1 cellular context compared by ENCODE assay signal in the genomic region with DNA sequence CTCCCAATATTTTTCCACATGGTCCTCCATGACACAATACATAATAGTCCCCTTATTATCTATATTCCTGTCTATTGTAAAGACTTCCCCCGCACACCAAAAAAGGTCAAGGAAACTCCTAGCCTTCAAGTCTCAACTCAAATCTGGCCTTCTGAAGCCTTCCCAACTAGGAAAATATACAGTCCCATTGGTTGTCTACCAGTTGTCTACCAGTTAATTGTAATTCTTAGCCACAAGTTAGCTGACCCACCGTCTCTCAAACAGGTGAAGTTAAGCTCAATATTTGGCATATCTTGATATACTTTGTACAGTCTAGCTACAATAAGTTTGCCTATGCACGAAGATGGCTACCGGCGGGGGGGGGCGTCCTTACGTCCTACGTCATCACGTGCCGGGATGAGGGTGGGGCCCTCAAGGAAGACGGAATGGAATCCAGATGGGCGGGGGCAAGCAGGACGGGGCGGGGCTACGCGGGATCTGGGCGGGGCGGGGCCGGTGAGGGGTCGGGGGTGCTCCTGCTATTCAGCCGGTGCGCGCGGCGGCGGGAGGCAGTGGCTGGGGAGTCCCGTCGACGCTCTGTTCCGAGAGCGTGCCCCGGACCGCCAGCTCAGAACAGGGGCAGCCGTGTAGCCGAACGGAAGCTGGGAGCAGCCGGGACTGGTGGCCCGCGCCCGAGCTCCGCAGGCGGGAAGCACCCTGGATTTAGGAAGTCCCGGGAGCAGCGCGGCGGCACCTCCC.
A peak's percentile ranks its signal among the peaks of the same experiment; 100 is the strongest.
TF ChIP-seq lines count a peak whose summit lies in the region.

AHR (plus strand) TSS at position 551 of the 738 bp plus-strand sequence. CDS start 613 bp downstream, outside the sequence.

TF ChIP-seq in HepG2, 621 proteins besides CTCF, POLR2A, EP300 and RAD21 (continued from another document and continues in another):
- TF ChIP-seq XRCC5 (optimal IDR thresholded peaks at IDR 0.05; ENCODE audit: low read length) (no peak), RELA (CRISPR knock-in tag; IDR thresholded peaks at IDR 0.05) (no peak), ZNF24 (IDR thresholded peaks at IDR 0.05) (no peak), SNAI1 (CRISPR knock-in tag; IDR thresholded peaks at IDR 0.05; ENCODE audit: borderline replicate concordance) (no peak), ZNF329 (CRISPR knock-in tag; IDR thresholded peaks at IDR 0.05; ENCODE audit: low read depth) (peak; percentile 77; the same call in 1 of the 2 replicates), STAT5B (CRISPR knock-in tag; IDR thresholded peaks at IDR 0.05) (no peak), ARID2 (CRISPR knock-in tag; IDR thresholded peaks at IDR 0.05; ENCODE audit: borderline replicate concordance) (no peak), RXRA (CRISPR knock-in tag; IDR thresholded peaks at IDR 0.05) (no peak), JDP2 (CRISPR knock-in tag; IDR thresholded peaks at IDR 0.05; ENCODE audit: borderline replicate concordance) (no peak), NR2C2 (CRISPR knock-in tag; IDR thresholded peaks at IDR 0.05; ENCODE audit: borderline replicate concordance) (no peak), KMT2B (CRISPR knock-in tag; IDR thresholded peaks at IDR 0.05) (peak; percentile 52; the same call in 1 of the 2 replicates), ZBTB1 (CRISPR knock-in tag; IDR thresholded peaks at IDR 0.05; ENCODE audit: borderline replicate concordance) (no peak), HDAC2 (CRISPR knock-in tag; IDR thresholded peaks at IDR 0.05) (no peak), CBX5 (CRISPR knock-in tag; IDR thresholded peaks at IDR 0.05; ENCODE audit: borderline replicate concordance) (peak; percentile 63; the same call in 1 of the 2 replicates), JUNB (CRISPR knock-in tag; IDR thresholded peaks at IDR 0.05; ENCODE audit: borderline replicate concordance) (0 out of 2 replicates have a peak, but pooled peaks have one; percentile 5), SMYD3 (CRISPR knock-in tag; IDR thresholded peaks at IDR 0.05) (no peak), EEA1 (CRISPR knock-in tag; IDR thresholded peaks at IDR 0.05; ENCODE audit: borderline replicate concordance) (no peak), ZKSCAN8 (CRISPR knock-in tag; IDR thresholded peaks at IDR 0.05; ENCODE audit: borderline replicate concordance) (no peak), ZNF614 (CRISPR knock-in tag; IDR thresholded peaks at IDR 0.05; ENCODE audit: borderline replicate concordance) (0 out of 2 replicates have a peak, but pooled peaks have one; percentile 16), SMAD9 (CRISPR knock-in tag; IDR thresholded peaks at IDR 0.05) (no peak), KLF16 (CRISPR knock-in tag; IDR thresholded peaks at IDR 0.05) (peak in 1 of 2 experiments; percentile 77; a peak in 1 of 4 replicates), TBX3 (IDR thresholded peaks at IDR 0.05; ENCODE audit: borderline replicate concordance) (no peak), ZNF724P (CRISPR knock-in tag; IDR thresholded peaks at IDR 0.05; ENCODE audit: borderline replicate concordance) (0 out of 2 replicates have a peak, but pooled peaks have one; percentile 65), POLR2AphosphoS5 (IDR thresholded peaks at IDR 0.05; ENCODE audit: low read depth, low read length) (peak; percentile 92), NKX3-1 (CRISPR knock-in tag; IDR thresholded peaks at IDR 0.05) (peak; percentile 71; the same call in 1 of the 2 replicates), TOE1 (CRISPR knock-in tag; IDR thresholded peaks at IDR 0.05) (0 out of 2 replicates have a peak, but pooled peaks have one; percentile 41), AHR (CRISPR knock-in tag; IDR thresholded peaks at IDR 0.05) (no peak), FOXO4 (CRISPR knock-in tag; conservative IDR thresholded peaks at IDR 0.05) (no peak), NR1H2 (CRISPR knock-in tag; IDR thresholded peaks at IDR 0.05; ENCODE audit: borderline replicate concordance, low read depth) (no peak), RCOR2 (CRISPR knock-in tag; IDR thresholded peaks at IDR 0.05) (no peak), NFKBIZ (CRISPR knock-in tag; IDR thresholded peaks at IDR 0.05) (no peak), PTBP1 (IDR thresholded peaks at IDR 0.05; ENCODE audit: low read depth, low read length, poor library complexity, severe bottlenecking) (no peak), ZFP62 (CRISPR knock-in tag; IDR thresholded peaks at IDR 0.05) (no peak), ATRX (CRISPR knock-in tag; IDR thresholded peaks at IDR 0.05; ENCODE audit: borderline replicate concordance) (no peak), CEBPB (IDR thresholded peaks at IDR 0.05; ENCODE audit: borderline replicate concordance, low read depth, low read length) (no peak), ATF3 (CRISPR knock-in tag; IDR thresholded peaks at IDR 0.05) (no peak), FOXK2 (IDR thresholded peaks at IDR 0.05) (no peak), TARDBP (CRISPR knock-in tag; IDR thresholded peaks at IDR 0.05) (no peak), STAT6 (CRISPR knock-in tag; IDR thresholded peaks at IDR 0.05; ENCODE audit: borderline replicate concordance) (no peak), PAX8 (CRISPR knock-in tag; IDR thresholded peaks at IDR 0.05; ENCODE audit: borderline replicate concordance) (no peak), ZNF3 (CRISPR knock-in tag; IDR thresholded peaks at IDR 0.05) (no peak), FIP1L1 (IDR thresholded peaks at IDR 0.05; ENCODE audit: borderline replicate concordance, insufficient read depth, low read depth, low read length) (no peak), DNMT3B (CRISPR knock-in tag; conservative IDR thresholded peaks at IDR 0.05) (no peak), ZNF713 (CRISPR knock-in tag; IDR thresholded peaks at IDR 0.05) (no peak)
- TF ChIP-seq, protein P1, sequence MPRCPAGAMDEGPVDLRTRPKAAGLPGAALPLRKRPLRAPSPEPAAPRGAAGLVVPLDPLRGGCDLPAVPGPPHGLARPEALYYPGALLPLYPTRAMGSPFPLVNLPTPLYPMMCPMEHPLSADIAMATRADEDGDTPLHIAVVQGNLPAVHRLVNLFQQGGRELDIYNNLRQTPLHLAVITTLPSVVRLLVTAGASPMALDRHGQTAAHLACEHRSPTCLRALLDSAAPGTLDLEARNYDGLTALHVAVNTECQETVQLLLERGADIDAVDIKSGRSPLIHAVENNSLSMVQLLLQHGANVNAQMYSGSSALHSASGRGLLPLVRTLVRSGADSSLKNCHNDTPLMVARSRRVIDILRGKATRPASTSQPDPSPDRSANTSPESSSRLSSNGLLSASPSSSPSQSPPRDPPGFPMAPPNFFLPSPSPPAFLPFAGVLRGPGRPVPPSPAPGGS (CRISPR knock-in tag; IDR thresholded peaks at IDR 0.05): no peak
- TF ChIP-seq, protein P2, sequence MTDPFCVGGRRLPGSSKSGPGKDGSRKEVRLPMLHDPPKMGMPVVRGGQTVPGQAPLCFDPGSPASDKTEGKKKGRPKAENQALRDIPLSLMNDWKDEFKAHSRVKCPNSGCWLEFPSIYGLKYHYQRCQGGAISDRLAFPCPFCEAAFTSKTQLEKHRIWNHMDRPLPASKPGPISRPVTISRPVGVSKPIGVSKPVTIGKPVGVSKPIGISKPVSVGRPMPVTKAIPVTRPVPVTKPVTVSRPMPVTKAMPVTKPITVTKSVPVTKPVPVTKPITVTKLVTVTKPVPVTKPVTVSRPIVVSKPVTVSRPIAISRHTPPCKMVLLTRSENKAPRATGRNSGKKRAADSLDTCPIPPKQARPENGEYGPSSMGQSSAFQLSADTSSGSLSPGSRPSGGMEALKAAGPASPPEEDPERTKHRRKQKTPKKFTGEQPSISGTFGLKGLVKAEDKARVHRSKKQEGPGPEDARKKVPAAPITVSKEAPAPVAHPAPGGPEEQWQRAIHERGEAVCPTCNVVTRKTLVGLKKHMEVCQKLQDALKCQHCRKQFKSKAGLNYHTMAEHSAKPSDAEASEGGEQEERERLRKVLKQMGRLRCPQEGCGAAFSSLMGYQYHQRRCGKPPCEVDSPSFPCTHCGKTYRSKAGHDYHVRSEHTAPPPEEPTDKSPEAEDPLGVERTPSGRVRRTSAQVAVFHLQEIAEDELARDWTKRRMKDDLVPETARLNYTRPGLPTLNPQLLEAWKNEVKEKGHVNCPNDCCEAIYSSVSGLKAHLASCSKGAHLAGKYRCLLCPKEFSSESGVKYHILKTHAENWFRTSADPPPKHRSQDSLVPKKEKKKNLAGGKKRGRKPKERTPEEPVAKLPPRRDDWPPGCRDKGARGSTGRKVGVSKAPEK (CRISPR knock-in tag; IDR thresholded peaks at IDR 0.05; ENCODE audit: borderline replicate concordance): no peak
- TF ChIP-seq, protein P3, sequence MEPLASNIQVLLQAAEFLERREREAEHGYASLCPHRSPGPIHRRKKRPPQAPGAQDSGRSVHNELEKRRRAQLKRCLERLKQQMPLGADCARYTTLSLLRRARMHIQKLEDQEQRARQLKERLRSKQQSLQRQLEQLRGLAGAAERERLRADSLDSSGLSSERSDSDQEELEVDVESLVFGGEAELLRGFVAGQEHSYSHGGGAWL (CRISPR knock-in tag; IDR thresholded peaks at IDR 0.05): peak; percentile 52; the same call in 1 of the 2 replicates
- TF ChIP-seq, protein P4, sequence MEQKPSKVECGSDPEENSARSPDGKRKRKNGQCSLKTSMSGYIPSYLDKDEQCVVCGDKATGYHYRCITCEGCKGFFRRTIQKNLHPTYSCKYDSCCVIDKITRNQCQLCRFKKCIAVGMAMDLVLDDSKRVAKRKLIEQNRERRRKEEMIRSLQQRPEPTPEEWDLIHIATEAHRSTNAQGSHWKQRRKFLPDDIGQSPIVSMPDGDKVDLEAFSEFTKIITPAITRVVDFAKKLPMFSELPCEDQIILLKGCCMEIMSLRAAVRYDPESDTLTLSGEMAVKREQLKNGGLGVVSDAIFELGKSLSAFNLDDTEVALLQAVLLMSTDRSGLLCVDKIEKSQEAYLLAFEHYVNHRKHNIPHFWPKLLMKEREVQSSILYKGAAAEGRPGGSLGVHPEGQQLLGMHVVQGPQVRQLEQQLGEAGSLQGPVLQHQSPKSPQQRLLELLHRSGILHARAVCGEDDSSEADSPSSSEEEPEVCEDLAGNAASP (CRISPR knock-in tag; IDR thresholded peaks at IDR 0.05; ENCODE audit: borderline replicate concordance): 0 out of 2 replicates have a peak, but pooled peaks have one; percentile 11
- TF ChIP-seq, protein P5, sequence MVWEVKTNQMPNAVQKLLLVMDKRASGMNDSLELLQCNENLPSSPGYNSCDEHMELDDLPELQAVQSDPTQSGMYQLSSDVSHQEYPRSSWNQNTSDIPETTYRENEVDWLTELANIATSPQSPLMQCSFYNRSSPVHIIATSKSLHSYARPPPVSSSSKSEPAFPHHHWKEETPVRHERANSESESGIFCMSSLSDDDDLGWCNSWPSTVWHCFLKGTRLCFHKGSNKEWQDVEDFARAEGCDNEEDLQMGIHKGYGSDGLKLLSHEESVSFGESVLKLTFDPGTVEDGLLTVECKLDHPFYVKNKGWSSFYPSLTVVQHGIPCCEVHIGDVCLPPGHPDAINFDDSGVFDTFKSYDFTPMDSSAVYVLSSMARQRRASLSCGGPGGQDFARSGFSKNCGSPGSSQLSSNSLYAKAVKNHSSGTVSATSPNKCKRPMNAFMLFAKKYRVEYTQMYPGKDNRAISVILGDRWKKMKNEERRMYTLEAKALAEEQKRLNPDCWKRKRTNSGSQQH (CRISPR knock-in tag; IDR thresholded peaks at IDR 0.05; ENCODE audit: low read depth): no peak
- TF ChIP-seq, protein P6, sequence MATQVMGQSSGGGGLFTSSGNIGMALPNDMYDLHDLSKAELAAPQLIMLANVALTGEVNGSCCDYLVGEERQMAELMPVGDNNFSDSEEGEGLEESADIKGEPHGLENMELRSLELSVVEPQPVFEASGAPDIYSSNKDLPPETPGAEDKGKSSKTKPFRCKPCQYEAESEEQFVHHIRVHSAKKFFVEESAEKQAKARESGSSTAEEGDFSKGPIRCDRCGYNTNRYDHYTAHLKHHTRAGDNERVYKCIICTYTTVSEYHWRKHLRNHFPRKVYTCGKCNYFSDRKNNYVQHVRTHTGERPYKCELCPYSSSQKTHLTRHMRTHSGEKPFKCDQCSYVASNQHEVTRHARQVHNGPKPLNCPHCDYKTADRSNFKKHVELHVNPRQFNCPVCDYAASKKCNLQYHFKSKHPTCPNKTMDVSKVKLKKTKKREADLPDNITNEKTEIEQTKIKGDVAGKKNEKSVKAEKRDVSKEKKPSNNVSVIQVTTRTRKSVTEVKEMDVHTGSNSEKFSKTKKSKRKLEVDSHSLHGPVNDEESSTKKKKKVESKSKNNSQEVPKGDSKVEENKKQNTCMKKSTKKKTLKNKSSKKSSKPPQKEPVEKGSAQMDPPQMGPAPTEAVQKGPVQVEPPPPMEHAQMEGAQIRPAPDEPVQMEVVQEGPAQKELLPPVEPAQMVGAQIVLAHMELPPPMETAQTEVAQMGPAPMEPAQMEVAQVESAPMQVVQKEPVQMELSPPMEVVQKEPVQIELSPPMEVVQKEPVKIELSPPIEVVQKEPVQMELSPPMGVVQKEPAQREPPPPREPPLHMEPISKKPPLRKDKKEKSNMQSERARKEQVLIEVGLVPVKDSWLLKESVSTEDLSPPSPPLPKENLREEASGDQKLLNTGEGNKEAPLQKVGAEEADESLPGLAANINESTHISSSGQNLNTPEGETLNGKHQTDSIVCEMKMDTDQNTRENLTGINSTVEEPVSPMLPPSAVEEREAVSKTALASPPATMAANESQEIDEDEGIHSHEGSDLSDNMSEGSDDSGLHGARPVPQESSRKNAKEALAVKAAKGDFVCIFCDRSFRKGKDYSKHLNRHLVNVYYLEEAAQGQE (IDR thresholded peaks at IDR 0.05; ENCODE audit: borderline replicate concordance in 1 of 2, low read depth in 1 of 2, low read length in 2 of 2): peak in 1 of 2 experiments; percentile 72; a peak in 1 of 4 replicates
